ENCODE assay signal across 1 cellular context in genomic region chr4:78776031-78776728, GRCh38.
TF ChIP-seq lines count a peak whose summit lies in the region.

TSS of gene BMP2K (plus strand) at chr4:78776350. CDS start at chr4:78776544, 194 bp downstream.

TF ChIP-seq in K562, 482 proteins besides CTCF, POLR2A, EP300 and RAD21 (continued from another document and continues in another):
- TF ChIP-seq, protein P1, sequence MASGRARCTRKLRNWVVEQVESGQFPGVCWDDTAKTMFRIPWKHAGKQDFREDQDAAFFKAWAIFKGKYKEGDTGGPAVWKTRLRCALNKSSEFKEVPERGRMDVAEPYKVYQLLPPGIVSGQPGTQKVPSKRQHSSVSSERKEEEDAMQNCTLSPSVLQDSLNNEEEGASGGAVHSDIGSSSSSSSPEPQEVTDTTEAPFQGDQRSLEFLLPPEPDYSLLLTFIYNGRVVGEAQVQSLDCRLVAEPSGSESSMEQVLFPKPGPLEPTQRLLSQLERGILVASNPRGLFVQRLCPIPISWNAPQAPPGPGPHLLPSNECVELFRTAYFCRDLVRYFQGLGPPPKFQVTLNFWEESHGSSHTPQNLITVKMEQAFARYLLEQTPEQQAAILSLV (tag; IDR thresholded peaks at IDR 0.05) = no peak
- TF ChIP-seq JUN (IDR thresholded peaks at IDR 0.05; ENCODE audit: borderline replicate concordance, low read depth, low read length) (no peak), JUN (CRISPR knock-in tag; IDR thresholded peaks at IDR 0.05; ENCODE audit: borderline replicate concordance) (no peak), NEUROD1 (IDR thresholded peaks at IDR 0.05; ENCODE audit: borderline replicate concordance, low read depth, low read length, partially characterized antibody) (no peak), EWSR1 (IDR thresholded peaks at IDR 0.05; ENCODE audit: borderline replicate concordance, low read depth, partially characterized antibody) (no peak), ELF4 (CRISPR knock-in tag; IDR thresholded peaks at IDR 0.05) (no peak), TCF7 (IDR thresholded peaks at IDR 0.05; ENCODE audit: borderline replicate concordance) (no peak), ZBTB7A (IDR thresholded peaks at IDR 0.05; ENCODE audit: borderline replicate concordance, control insufficient read depth, low read depth, low read length) (peak; percentile 95), BMI1 (IDR thresholded peaks at IDR 0.05; ENCODE audit: low read length) (no peak), ZNF764 (CRISPR knock-in tag; IDR thresholded peaks at IDR 0.05; ENCODE audit: low read depth) (no peak), HNRNPL (IDR thresholded peaks at IDR 0.05; ENCODE audit: low read depth, low read length) (peak; percentile 84), SIX5 (IDR thresholded peaks at IDR 0.05; ENCODE audit: borderline replicate concordance in 1 of 2, insufficient read depth in 1 of 2, low read depth in 1 of 2, low read length in 2 of 2) (no peak), FOXJ2 (tag; IDR thresholded peaks at IDR 0.05) (no peak), NFIC (IDR thresholded peaks at IDR 0.05) (no peak), RBM14 (IDR thresholded peaks at IDR 0.05; ENCODE audit: borderline replicate concordance, insufficient read depth, low read depth, low read length) (no peak), HDAC1 (IDR thresholded peaks at IDR 0.05) (no peak), PRPF4 (IDR thresholded peaks at IDR 0.05; ENCODE audit: insufficient read depth, low read depth, low read length, poor library complexity, severe bottlenecking) (no peak), TCF3 (CRISPR knock-in tag; IDR thresholded peaks at IDR 0.05) (no peak), TAF15 (IDR thresholded peaks at IDR 0.05; ENCODE audit: low read depth, low read length) (no peak), SREBF2 (CRISPR knock-in tag; IDR thresholded peaks at IDR 0.05) (no peak), ZBTB9 (CRISPR knock-in tag; IDR thresholded peaks at IDR 0.05) (no peak), SMC3 (conservative IDR thresholded peaks at IDR 0.05; ENCODE audit: insufficient read depth, low read depth, low read length) (0 out of 2 replicates have a peak, but pooled peaks have one; percentile 6), RBM15 (IDR thresholded peaks at IDR 0.05; ENCODE audit: insufficient read depth, low read length) (no peak), POLR2AphosphoS2 (IDR thresholded peaks at IDR 0.05; ENCODE audit: low read length) (no peak), ZNF766 (CRISPR knock-in tag; conservative IDR thresholded peaks at IDR 0.05) (no peak), CTBP1 (IDR thresholded peaks at IDR 0.05; ENCODE audit: borderline replicate concordance) (no peak), PHF21A (IDR thresholded peaks at IDR 0.05; ENCODE audit: borderline replicate concordance, low read depth) (no peak), BRCA1 (IDR thresholded peaks at IDR 0.05) (no peak), BRCA1 (CRISPR knock-in tag; IDR thresholded peaks at IDR 0.05) (no peak)
- TF ChIP-seq, protein P2, sequence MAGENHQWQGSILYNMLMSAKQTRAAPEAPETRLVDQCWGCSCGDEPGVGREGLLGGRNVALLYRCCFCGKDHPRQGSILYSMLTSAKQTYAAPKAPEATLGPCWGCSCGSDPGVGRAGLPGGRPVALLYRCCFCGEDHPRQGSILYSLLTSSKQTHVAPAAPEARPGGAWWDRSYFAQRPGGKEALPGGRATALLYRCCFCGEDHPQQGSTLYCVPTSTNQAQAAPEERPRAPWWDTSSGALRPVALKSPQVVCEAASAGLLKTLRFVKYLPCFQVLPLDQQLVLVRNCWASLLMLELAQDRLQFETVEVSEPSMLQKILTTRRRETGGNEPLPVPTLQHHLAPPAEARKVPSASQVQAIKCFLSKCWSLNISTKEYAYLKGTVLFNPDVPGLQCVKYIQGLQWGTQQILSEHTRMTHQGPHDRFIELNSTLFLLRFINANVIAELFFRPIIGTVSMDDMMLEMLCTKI (IDR thresholded peaks at IDR 0.05; ENCODE audit: partially characterized antibody) = no peak
- TF ChIP-seq, protein P3, sequence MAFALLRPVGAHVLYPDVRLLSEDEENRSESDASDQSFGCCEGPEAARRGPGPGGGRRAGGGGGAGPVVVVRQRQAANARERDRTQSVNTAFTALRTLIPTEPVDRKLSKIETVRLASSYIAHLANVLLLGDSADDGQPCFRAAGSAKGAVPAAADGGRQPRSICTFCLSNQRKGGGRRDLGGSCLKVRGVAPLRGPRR (CRISPR knock-in tag; IDR thresholded peaks at IDR 0.05) = no peak
- TF ChIP-seq, protein P4, sequence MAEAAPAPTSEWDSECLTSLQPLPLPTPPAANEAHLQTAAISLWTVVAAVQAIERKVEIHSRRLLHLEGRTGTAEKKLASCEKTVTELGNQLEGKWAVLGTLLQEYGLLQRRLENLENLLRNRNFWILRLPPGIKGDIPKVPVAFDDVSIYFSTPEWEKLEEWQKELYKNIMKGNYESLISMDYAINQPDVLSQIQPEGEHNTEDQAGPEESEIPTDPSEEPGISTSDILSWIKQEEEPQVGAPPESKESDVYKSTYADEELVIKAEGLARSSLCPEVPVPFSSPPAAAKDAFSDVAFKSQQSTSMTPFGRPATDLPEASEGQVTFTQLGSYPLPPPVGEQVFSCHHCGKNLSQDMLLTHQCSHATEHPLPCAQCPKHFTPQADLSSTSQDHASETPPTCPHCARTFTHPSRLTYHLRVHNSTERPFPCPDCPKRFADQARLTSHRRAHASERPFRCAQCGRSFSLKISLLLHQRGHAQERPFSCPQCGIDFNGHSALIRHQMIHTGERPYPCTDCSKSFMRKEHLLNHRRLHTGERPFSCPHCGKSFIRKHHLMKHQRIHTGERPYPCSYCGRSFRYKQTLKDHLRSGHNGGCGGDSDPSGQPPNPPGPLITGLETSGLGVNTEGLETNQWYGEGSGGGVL (CRISPR knock-in tag; IDR thresholded peaks at IDR 0.05) = no peak
- TF ChIP-seq, protein P5, sequence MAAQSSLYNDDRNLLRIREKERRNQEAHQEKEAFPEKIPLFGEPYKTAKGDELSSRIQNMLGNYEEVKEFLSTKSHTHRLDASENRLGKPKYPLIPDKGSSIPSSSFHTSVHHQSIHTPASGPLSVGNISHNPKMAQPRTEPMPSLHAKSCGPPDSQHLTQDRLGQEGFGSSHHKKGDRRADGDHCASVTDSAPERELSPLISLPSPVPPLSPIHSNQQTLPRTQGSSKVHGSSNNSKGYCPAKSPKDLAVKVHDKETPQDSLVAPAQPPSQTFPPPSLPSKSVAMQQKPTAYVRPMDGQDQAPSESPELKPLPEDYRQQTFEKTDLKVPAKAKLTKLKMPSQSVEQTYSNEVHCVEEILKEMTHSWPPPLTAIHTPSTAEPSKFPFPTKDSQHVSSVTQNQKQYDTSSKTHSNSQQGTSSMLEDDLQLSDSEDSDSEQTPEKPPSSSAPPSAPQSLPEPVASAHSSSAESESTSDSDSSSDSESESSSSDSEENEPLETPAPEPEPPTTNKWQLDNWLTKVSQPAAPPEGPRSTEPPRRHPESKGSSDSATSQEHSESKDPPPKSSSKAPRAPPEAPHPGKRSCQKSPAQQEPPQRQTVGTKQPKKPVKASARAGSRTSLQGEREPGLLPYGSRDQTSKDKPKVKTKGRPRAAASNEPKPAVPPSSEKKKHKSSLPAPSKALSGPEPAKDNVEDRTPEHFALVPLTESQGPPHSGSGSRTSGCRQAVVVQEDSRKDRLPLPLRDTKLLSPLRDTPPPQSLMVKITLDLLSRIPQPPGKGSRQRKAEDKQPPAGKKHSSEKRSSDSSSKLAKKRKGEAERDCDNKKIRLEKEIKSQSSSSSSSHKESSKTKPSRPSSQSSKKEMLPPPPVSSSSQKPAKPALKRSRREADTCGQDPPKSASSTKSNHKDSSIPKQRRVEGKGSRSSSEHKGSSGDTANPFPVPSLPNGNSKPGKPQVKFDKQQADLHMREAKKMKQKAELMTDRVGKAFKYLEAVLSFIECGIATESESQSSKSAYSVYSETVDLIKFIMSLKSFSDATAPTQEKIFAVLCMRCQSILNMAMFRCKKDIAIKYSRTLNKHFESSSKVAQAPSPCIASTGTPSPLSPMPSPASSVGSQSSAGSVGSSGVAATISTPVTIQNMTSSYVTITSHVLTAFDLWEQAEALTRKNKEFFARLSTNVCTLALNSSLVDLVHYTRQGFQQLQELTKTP (IDR thresholded peaks at IDR 0.05; ENCODE audit: low read depth in 1 of 2, partially characterized antibody in 2 of 2) = no peak
- TF ChIP-seq, protein P6, sequence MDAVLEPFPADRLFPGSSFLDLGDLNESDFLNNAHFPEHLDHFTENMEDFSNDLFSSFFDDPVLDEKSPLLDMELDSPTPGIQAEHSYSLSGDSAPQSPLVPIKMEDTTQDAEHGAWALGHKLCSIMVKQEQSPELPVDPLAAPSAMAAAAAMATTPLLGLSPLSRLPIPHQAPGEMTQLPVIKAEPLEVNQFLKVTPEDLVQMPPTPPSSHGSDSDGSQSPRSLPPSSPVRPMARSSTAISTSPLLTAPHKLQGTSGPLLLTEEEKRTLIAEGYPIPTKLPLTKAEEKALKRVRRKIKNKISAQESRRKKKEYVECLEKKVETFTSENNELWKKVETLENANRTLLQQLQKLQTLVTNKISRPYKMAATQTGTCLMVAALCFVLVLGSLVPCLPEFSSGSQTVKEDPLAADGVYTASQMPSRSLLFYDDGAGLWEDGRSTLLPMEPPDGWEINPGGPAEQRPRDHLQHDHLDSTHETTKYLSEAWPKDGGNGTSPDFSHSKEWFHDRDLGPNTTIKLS (IDR thresholded peaks at IDR 0.05; ENCODE audit: borderline replicate concordance, low read depth) = no peak
- TF ChIP-seq, protein P7, sequence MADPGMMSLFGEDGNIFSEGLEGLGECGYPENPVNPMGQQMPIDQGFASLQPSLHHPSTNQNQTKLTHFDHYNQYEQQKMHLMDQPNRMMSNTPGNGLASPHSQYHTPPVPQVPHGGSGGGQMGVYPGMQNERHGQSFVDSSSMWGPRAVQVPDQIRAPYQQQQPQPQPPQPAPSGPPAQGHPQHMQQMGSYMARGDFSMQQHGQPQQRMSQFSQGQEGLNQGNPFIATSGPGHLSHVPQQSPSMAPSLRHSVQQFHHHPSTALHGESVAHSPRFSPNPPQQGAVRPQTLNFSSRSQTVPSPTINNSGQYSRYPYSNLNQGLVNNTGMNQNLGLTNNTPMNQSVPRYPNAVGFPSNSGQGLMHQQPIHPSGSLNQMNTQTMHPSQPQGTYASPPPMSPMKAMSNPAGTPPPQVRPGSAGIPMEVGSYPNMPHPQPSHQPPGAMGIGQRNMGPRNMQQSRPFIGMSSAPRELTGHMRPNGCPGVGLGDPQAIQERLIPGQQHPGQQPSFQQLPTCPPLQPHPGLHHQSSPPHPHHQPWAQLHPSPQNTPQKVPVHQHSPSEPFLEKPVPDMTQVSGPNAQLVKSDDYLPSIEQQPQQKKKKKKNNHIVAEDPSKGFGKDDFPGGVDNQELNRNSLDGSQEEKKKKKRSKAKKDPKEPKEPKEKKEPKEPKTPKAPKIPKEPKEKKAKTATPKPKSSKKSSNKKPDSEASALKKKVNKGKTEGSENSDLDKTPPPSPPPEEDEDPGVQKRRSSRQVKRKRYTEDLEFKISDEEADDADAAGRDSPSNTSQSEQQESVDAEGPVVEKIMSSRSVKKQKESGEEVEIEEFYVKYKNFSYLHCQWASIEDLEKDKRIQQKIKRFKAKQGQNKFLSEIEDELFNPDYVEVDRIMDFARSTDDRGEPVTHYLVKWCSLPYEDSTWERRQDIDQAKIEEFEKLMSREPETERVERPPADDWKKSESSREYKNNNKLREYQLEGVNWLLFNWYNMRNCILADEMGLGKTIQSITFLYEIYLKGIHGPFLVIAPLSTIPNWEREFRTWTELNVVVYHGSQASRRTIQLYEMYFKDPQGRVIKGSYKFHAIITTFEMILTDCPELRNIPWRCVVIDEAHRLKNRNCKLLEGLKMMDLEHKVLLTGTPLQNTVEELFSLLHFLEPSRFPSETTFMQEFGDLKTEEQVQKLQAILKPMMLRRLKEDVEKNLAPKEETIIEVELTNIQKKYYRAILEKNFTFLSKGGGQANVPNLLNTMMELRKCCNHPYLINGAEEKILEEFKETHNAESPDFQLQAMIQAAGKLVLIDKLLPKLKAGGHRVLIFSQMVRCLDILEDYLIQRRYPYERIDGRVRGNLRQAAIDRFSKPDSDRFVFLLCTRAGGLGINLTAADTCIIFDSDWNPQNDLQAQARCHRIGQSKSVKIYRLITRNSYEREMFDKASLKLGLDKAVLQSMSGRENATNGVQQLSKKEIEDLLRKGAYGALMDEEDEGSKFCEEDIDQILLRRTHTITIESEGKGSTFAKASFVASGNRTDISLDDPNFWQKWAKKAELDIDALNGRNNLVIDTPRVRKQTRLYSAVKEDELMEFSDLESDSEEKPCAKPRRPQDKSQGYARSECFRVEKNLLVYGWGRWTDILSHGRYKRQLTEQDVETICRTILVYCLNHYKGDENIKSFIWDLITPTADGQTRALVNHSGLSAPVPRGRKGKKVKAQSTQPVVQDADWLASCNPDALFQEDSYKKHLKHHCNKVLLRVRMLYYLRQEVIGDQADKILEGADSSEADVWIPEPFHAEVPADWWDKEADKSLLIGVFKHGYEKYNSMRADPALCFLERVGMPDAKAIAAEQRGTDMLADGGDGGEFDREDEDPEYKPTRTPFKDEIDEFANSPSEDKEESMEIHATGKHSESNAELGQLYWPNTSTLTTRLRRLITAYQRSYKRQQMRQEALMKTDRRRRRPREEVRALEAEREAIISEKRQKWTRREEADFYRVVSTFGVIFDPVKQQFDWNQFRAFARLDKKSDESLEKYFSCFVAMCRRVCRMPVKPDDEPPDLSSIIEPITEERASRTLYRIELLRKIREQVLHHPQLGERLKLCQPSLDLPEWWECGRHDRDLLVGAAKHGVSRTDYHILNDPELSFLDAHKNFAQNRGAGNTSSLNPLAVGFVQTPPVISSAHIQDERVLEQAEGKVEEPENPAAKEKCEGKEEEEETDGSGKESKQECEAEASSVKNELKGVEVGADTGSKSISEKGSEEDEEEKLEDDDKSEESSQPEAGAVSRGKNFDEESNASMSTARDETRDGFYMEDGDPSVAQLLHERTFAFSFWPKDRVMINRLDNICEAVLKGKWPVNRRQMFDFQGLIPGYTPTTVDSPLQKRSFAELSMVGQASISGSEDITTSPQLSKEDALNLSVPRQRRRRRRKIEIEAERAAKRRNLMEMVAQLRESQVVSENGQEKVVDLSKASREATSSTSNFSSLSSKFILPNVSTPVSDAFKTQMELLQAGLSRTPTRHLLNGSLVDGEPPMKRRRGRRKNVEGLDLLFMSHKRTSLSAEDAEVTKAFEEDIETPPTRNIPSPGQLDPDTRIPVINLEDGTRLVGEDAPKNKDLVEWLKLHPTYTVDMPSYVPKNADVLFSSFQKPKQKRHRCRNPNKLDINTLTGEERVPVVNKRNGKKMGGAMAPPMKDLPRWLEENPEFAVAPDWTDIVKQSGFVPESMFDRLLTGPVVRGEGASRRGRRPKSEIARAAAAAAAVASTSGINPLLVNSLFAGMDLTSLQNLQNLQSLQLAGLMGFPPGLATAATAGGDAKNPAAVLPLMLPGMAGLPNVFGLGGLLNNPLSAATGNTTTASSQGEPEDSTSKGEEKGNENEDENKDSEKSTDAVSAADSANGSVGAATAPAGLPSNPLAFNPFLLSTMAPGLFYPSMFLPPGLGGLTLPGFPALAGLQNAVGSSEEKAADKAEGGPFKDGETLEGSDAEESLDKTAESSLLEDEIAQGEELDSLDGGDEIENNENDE (IDR thresholded peaks at IDR 0.05; ENCODE audit: low read depth, low read length) = no peak
